Comparison of ENCODE assay signal across 14 cellular contexts in the genomic region with DNA sequence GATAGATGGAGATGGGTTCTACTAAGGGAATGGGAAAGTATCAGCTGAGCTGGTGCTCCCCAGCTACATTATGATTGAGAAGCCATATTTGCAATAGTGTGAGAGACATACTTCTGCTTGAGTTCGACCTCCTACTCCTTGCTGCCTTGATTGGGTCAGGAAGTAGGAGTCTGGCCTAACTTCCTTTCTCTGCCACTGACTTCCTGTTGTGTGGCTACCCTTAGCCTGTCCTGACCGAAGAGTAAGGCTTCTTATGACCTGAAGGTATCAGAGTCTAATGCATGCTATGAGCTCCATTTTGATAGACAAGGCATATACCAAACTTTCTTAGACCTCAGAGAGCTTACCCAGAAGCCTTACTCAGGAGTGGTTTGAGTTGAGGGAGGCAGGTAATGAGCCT. TPM values are rescaled to one million over a fixed set of nuclear protein-coding genes. Genes with fewer than 3 reads are reported as not detected.
A peak's percentile ranks its signal among the peaks of the same experiment; 100 is the strongest.
DNase-seq lines count a peak whose midpoint lies in the region; ATAC-seq and TF ChIP-seq lines count a peak whose summit lies in the region.
"Had no signal": no experiment of that assay in that cellular context is flagged by ENCODE, and none has a peak within 500 bp of the region (broad histone marks: within the 10 kb centered on the region; RNA-seq: fewer than 3 reads in every experiment).

No MANE protein-coding gene starts in this region.

- H3K27ac Mint-ChIP-seq in activated naive CD8-positive, alpha-beta T cell treated with anti-CD3 and anti-CD28 coated beads, Interleukin-2, amount 10 ng/mL, durations not matched to agents 7 days and 5 days: peak overlapping the region; percentile 87
- H3K27ac Mint-ChIP-seq: GM23338 had no signal

- TF ChIP-seq CTCF in right atrium auricular region (IDR thresholded peaks at IDR 0.05): no peak
- no peak for TF ChIP-seq CTCF in NB4 (IDR thresholded peaks at IDR 0.05; ENCODE audit: low read depth, low read length)
- TF ChIP-seq CTCF in upper lobe of left lung (IDR thresholded peaks at IDR 0.05): no peak

- ATAC-seq in Right ventricle myocardium inferior: peak; percentile 31
- peak; percentile 78 for ATAC-seq in activated naive CD8-positive, alpha-beta T cell treated with anti-CD3 and anti-CD28 coated beads, Interleukin-2, amount 10 ng/mL, durations not matched to agents 7 days and 5 days (ENCODE audit: low read depth)
- peak; percentile 61 to 71 for ATAC-seq in upper lobe of left lung (ENCODE audit: low FRiP score in 2 of 2)
- ATAC-seq in HG02973 (IDR thresholded peaks at IDR 0.05; ENCODE audit: unreplicated experiment): no peak
- ATAC-seq in HG03095 (IDR thresholded peaks at IDR 0.05; ENCODE audit: unreplicated experiment): no peak
- ATAC-seq: GM23338 had no signal

- no peaks in the 10 kb centered on the region for H3K27me3 Mint-ChIP-seq in activated naive CD8-positive, alpha-beta T cell treated with anti-CD3 and anti-CD28 coated beads, Interleukin-2, amount 10 ng/mL, durations not matched to agents 7 days and 5 days

- H3K27me3 ChIP-seq in right atrium auricular region: no peaks in the 10 kb centered on the region
- H3K27me3 ChIP-seq in upper lobe of left lung: no peaks in the 10 kb centered on the region
- H3K27me3 ChIP-seq: heart right ventricle, SJSA1 had no signal

- POLR2A ChIA-PET in activated naive CD8-positive, alpha-beta T cell treated with anti-CD3 and anti-CD28 coated beads, Interleukin-2, amount 10 ng/mL, durations not matched to agents 7 days and 5 days (lab: Charles Lee): interaction anchor here (0.6 to 1.1 kb wide), 3 partner anchors 10 to 55 kb away, joined by 3 to 4 read pairs (median 4); a partner anchor contains a TSS

- H3K9me3 Mint-ChIP-seq in activated naive CD8-positive, alpha-beta T cell treated with anti-CD3 and anti-CD28 coated beads, Interleukin-2, amount 10 ng/mL, durations not matched to agents 7 days and 5 days: peaks cover 8% of the 10 kb centered on the region

- H3K4me3 Mint-ChIP-seq in activated naive CD8-positive, alpha-beta T cell treated with anti-CD3 and anti-CD28 coated beads, Interleukin-2, amount 10 ng/mL, durations not matched to agents 7 days and 5 days: peak overlapping the region; percentile 64
- H3K4me3 Mint-ChIP-seq: GM23338 had no signal

- no peak for TF ChIP-seq EP300 in upper lobe of left lung (IDR thresholded peaks at IDR 0.05)

- no peak for DNase-seq in Right ventricle myocardium inferior (ENCODE audit: missing footprints)
- no peak for DNase-seq in right atrium auricular region (ENCODE audit: low spot score)
- DNase-seq in NB4 (ENCODE audit: low read depth): peak; percentile 56
- DNase-seq in activated naive CD8-positive, alpha-beta T cell treated with anti-CD3 and anti-CD28 coated beads, Interleukin-2, amount 10 ng/mL, durations not matched to agents 7 days and 5 days: no peak
- DNase-seq in upper lobe of left lung: peak in 1 of 2 donors; percentile 44
- DNase-seq in NCI-H524 (lab: John Stamatoyannopoulos, UW): no peak
- DNase-seq: activated CD8-positive, alpha-beta memory T cell treated with anti-CD3 and anti-CD28 coated beads for 24 hours; heart right ventricle; stimulated activated CD4-positive, alpha-beta T cell treated with anti-CD3 and anti-CD28 coated beads, Interleukin-4, amount 100 ng/mL, for 4 hours had no signal

- H3K27ac ChIP-seq in right atrium auricular region: no peak overlapping the region
- H3K27ac ChIP-seq in upper lobe of left lung: peak overlapping the region in 2 of 4 donors; percentile 23 to 72
- H3K27ac ChIP-seq: parathyroid adenoma, SJSA1 had no signal

- peaks cover 23% of the 10 kb centered on the region for H3K36me3 ChIP-seq in right atrium auricular region
- peaks cover 9 to 87% (median 24%) of the 10 kb centered on the region in 4 donors for H3K36me3 ChIP-seq in upper lobe of left lung

- 51 to 73% methylated on average over 2 of the region's 2 CpGs for WGBS in upper lobe of left lung, 2 donors

- H3K36me3 Mint-ChIP-seq in activated naive CD8-positive, alpha-beta T cell treated with anti-CD3 and anti-CD28 coated beads, Interleukin-2, amount 10 ng/mL, durations not matched to agents 7 days and 5 days: peaks cover 87% of the 10 kb centered on the region

- intact Hi-C loops in Right ventricle myocardium inferior (cut with DNase I): no loop called here

- H3K4me1 ChIP-seq in right atrium auricular region: peaks cover 0 to 1% of the 10 kb centered on the region in 2 donors
- H3K4me1 ChIP-seq in upper lobe of left lung: peaks cover 5 to 12% (median 10%) of the 10 kb centered on the region in 4 donors
- H3K4me1 ChIP-seq: parathyroid adenoma, SJSA1 had no signal

- peaks cover 52% of the 10 kb centered on the region for H3K4me1 Mint-ChIP-seq in activated naive CD8-positive, alpha-beta T cell treated with anti-CD3 and anti-CD28 coated beads, Interleukin-2, amount 10 ng/mL, durations not matched to agents 7 days and 5 days

- H3K9me3 ChIP-seq in right atrium auricular region (peaks cover 0 to 7% of the 10 kb centered on the region in 2 donors), upper lobe of left lung (no peaks in the 10 kb centered on the region)
- H3K9me3 ChIP-seq: SJSA1 had no signal

- TF ChIP-seq POLR2A in NB4 (IDR thresholded peaks at IDR 0.05; ENCODE audit: extremely low read depth, insufficient read length) (no peak), upper lobe of left lung (IDR thresholded peaks at IDR 0.05) (no peak)

- H3K4me3 ChIP-seq in right atrium auricular region (no peak overlapping the region), NB4 (ENCODE audit: low read depth, low read length) (no peak overlapping the region), upper lobe of left lung (no peak overlapping the region)
- H3K4me3 ChIP-seq: GM23338, heart right ventricle, SJSA1 had no signal

RNA-seq across cellular contexts. Expression of a gene that starts 53.9 kb away (rescaled TPM):
- total RNA-seq in Right ventricle myocardium inferior: 25.0 TPM
- total RNA-seq in right atrium auricular region: 10 to 100 TPM; 14.5 to 17.7 TPM
- 100 to 1,000 TPM in 1 of 2 experiments, 10 to 100 TPM in 1; 99.9 to 108 TPM for total RNA-seq in activated naive CD8-positive, alpha-beta T cell treated with anti-CD3 and anti-CD28 coated beads, Interleukin-2, amount 10 ng/mL, durations not matched to agents 7 days and 5 days
- 10 to 100 TPM; 17.8 to 84.9 (median 48.9) TPM for total RNA-seq in upper lobe of left lung

RNA-seq across cellular contexts. Expression of a gene that starts 54.3 kb away (rescaled TPM):
- total RNA-seq in Right ventricle myocardium inferior (21.9 TPM), right atrium auricular region (1 to 10 TPM; 5.5 to 9.6 TPM), upper lobe of left lung (10 to 100 TPM; 17.5 to 46.6 (median 27.3) TPM)
- total RNA-seq in activated naive CD8-positive, alpha-beta T cell treated with anti-CD3 and anti-CD28 coated beads, Interleukin-2, amount 10 ng/mL, durations not matched to agents 7 days and 5 days: 10 to 100 TPM; 45.0 to 46.2 TPM

Comparison
In these comparisons a context has a peak if more than half of its experiments do, and no peak if none do; other contexts are left out.
1. ATAC-seq: peak in Right ventricle myocardium inferior (single experiment), activated naive CD8-positive, alpha-beta T cell treated with anti-CD3 and anti-CD28 coated beads, Interleukin-2, amount 10 ng/mL, durations not matched to agents 7 days and 5 days (single experiment) and upper lobe of left lung (2 of 2); none in HG02973 (single experiment) and HG03095 (single experiment).